Comparison of ENCODE assay signal across 1 cellular context in genomic region chr10:86506499-86506898, GRCh38.
TF ChIP-seq lines count a peak whose summit lies in the region.

No MANE protein-coding gene starts in this region.

TF ChIP-seq in K562, 482 proteins besides CTCF, POLR2A, EP300 and RAD21 (continued from another document):
- TF ChIP-seq, protein P1, sequence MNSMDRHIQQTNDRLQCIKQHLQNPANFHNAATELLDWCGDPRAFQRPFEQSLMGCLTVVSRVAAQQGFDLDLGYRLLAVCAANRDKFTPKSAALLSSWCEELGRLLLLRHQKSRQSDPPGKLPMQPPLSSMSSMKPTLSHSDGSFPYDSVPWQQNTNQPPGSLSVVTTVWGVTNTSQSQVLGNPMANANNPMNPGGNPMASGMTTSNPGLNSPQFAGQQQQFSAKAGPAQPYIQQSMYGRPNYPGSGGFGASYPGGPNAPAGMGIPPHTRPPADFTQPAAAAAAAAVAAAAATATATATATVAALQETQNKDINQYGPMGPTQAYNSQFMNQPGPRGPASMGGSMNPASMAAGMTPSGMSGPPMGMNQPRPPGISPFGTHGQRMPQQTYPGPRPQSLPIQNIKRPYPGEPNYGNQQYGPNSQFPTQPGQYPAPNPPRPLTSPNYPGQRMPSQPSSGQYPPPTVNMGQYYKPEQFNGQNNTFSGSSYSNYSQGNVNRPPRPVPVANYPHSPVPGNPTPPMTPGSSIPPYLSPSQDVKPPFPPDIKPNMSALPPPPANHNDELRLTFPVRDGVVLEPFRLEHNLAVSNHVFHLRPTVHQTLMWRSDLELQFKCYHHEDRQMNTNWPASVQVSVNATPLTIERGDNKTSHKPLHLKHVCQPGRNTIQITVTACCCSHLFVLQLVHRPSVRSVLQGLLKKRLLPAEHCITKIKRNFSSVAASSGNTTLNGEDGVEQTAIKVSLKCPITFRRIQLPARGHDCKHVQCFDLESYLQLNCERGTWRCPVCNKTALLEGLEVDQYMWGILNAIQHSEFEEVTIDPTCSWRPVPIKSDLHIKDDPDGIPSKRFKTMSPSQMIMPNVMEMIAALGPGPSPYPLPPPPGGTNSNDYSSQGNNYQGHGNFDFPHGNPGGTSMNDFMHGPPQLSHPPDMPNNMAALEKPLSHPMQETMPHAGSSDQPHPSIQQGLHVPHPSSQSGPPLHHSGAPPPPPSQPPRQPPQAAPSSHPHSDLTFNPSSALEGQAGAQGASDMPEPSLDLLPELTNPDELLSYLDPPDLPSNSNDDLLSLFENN (IDR thresholded peaks at IDR 0.05; ENCODE audit: low read depth in 2 of 2, low read length in 2 of 2): no peak
- TF ChIP-seq ZNF780A (CRISPR knock-in tag; IDR thresholded peaks at IDR 0.05): no peak
- no peak for TF ChIP-seq MTA2 (IDR thresholded peaks at IDR 0.05; ENCODE audit: low read depth)
- no peak for TF ChIP-seq SOX6 (IDR thresholded peaks at IDR 0.05)
- no peak for TF ChIP-seq STAT5B (CRISPR knock-in tag; IDR thresholded peaks at IDR 0.05)
